In the genomic region with DNA sequence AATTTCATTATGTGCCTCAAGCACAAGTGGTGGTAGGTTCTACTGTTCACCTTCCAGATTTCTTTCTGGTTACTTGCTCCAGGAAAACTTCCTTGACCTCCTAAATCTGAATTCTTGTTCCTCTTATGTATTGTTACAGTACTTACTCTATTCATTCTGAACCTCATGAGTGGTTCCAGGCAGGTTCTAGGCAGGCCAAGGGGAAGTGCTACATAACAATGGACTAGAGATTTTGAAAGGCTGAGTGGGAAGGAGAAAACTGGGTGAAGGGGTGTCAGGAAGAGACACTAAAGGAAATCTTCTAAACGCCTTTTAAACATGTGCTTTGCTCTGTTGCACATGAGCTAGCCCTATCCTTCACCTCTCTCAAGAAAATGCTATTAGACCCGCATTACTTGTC, we compare ENCODE assay signal across 8 cellular contexts. TPM values are rescaled to one million over a fixed set of nuclear protein-coding genes. Genes with fewer than 3 reads are reported as not detected.
DNase-seq lines count a peak whose midpoint lies in the region; ATAC-seq and TF ChIP-seq lines count a peak whose summit lies in the region.

No MANE protein-coding gene starts in this region.

- ATAC-seq in Right ventricle myocardium superior (ENCODE audit: poor library complexity): no peak
- ATAC-seq in activated CD8-positive, alpha-beta T cell treated with anti-CD3 and anti-CD28 coated beads, Interleukin-2, amount 10 ng/mL, durations not matched to agents 7 days and 5 days: no peak
- no peak for ATAC-seq in GM21619 (IDR thresholded peaks at IDR 0.05; ENCODE audit: unreplicated experiment)
- no peak for ATAC-seq in HG03095 (IDR thresholded peaks at IDR 0.05; ENCODE audit: unreplicated experiment)

- H3K9me3 ChIP-seq in cardiac muscle cell (ENCODE audit: low read depth) (no peaks in the 10 kb centered on the region), iPS-18a (ENCODE audit: control insufficient read depth, low read depth, low read length) (no peaks in the 10 kb centered on the region), transverse colon (no peaks in the 10 kb centered on the region)

- TF ChIP-seq EP300 in transverse colon (IDR thresholded peaks at IDR 0.05; ENCODE audit: low read depth): no peak

- peak overlapping the region; percentile 89 for H3K4me3 ChIP-seq in cardiac muscle cell
- H3K4me3 ChIP-seq in iPS-18a (ENCODE audit: low read length): peak overlapping the region; percentile 96
- H3K4me3 ChIP-seq in transverse colon: peak overlapping the region in 2 of 4 donors; percentile 94 to 99

- CTCF ChIA-PET in activated CD8-positive, alpha-beta T cell treated with anti-CD3 and anti-CD28 coated beads, Interleukin-2, amount 10 ng/mL, durations not matched to agents 7 days and 5 days (lab: Charles Lee): interaction anchor here (1.3 to 5.2 kb wide), 11 partner anchors 8 to 1267 kb away, joined by 4 to 103 read pairs (median 10); a partner anchor contains a TSS

- peak overlapping the region; percentile 93 for H3K4me3 Mint-ChIP-seq in activated CD8-positive, alpha-beta T cell treated with anti-CD3 and anti-CD28 coated beads, Interleukin-2, amount 10 ng/mL, durations not matched to agents 7 days and 5 days

- no peak overlapping the region for H3K27ac ChIP-seq in cardiac muscle cell
- H3K27ac ChIP-seq in iPS-18a (ENCODE audit: low read length): no peak overlapping the region
- peak overlapping the region in 3 of 4 donors; percentile 92 to 95 (median 95) for H3K27ac ChIP-seq in transverse colon

- 24 to 38% methylated on average over 2 of the region's 2 CpGs for WGBS in transverse colon (ENCODE audit: low coverage in 1 of 2), 2 donors

- peak overlapping the region; percentile 99 for H3K9ac ChIP-seq in iPS-18a (ENCODE audit: low read length)

- DNase-seq in cardiac muscle cell (ENCODE audit: low read depth in 1 of 2, low spot score in 1 of 2): peak in 1 of 2 donors; percentile 12
- DNase-seq in Right ventricle myocardium superior: no peak
- no peak for DNase-seq in activated CD8-positive, alpha-beta T cell treated with anti-CD3 and anti-CD28 coated beads, Interleukin-2, amount 10 ng/mL, durations not matched to agents 7 days and 5 days
- no peak for DNase-seq in transverse colon
- no peak for DNase-seq in NCI-H2081 (lab: John Stamatoyannopoulos, UW)

- H3K4me1 ChIP-seq in cardiac muscle cell (ENCODE audit: low read depth) (peaks cover 8% of the 10 kb centered on the region), iPS-18a (ENCODE audit: control insufficient read depth, low read depth, low read length) (peaks cover 5% of the 10 kb centered on the region), transverse colon (peaks cover 11 to 24% (median 18%) of the 10 kb centered on the region in 4 donors)

- POLR2A ChIA-PET in activated CD8-positive, alpha-beta T cell treated with anti-CD3 and anti-CD28 coated beads, Interleukin-2, amount 10 ng/mL, durations not matched to agents 7 days and 5 days (lab: Charles Lee): interaction anchor here (0.6 to 2.1 kb wide), 2 partner anchors 74 to 629 kb away, joined by 3 to 11 read pairs; a partner anchor contains a TSS

- TF ChIP-seq CTCF in cardiac muscle cell (IDR thresholded peaks at IDR 0.05; ENCODE audit: low read depth, low read length) (no peak), transverse colon (IDR thresholded peaks at IDR 0.05) (no peak)

- H3K9me3 Mint-ChIP-seq in activated CD8-positive, alpha-beta T cell treated with anti-CD3 and anti-CD28 coated beads, Interleukin-2, amount 10 ng/mL, durations not matched to agents 7 days and 5 days (ENCODE audit: insufficient read depth): no peaks in the 10 kb centered on the region

- TF ChIP-seq POLR2A in transverse colon (IDR thresholded peaks at IDR 0.05): no peak

- in situ Hi-C loops in transverse colon (cut with MboI; ENCODE audit: low pct_ligation_motif_present in 1 of 4, low pct_unique_long_range_greater_than_20kb in 1 of 4, low sequenced_read_pairs in 3 of 4): loop anchor here in 3 of 4 donors (10.0 to 25.0 kb wide), 3 partner anchors 158 to 1271 kb away; a partner anchor contains a TSS

- no peaks in the 10 kb centered on the region for H3K27me3 ChIP-seq in cardiac muscle cell
- H3K27me3 ChIP-seq in iPS-18a (ENCODE audit: control insufficient read depth, insufficient read depth, low read length): no peaks in the 10 kb centered on the region
- no peaks in the 10 kb centered on the region for H3K27me3 ChIP-seq in transverse colon

- H3K36me3 Mint-ChIP-seq in activated CD8-positive, alpha-beta T cell treated with anti-CD3 and anti-CD28 coated beads, Interleukin-2, amount 10 ng/mL, durations not matched to agents 7 days and 5 days (ENCODE audit: low read depth): peaks cover 33% of the 10 kb centered on the region

- peaks cover 20% of the 10 kb centered on the region for H3K4me1 Mint-ChIP-seq in activated CD8-positive, alpha-beta T cell treated with anti-CD3 and anti-CD28 coated beads, Interleukin-2, amount 10 ng/mL, durations not matched to agents 7 days and 5 days (ENCODE audit: low read depth)

- no peaks in the 10 kb centered on the region for H3K27me3 Mint-ChIP-seq in activated CD8-positive, alpha-beta T cell treated with anti-CD3 and anti-CD28 coated beads, Interleukin-2, amount 10 ng/mL, durations not matched to agents 7 days and 5 days (ENCODE audit: low read depth)

- intact Hi-C loops in Right ventricle myocardium superior (cut with DNase I) (no loop called here), transverse colon (cut with DNase I; ENCODE audit: low total_unique reads) (no loop called here)

- H3K36me3 ChIP-seq in cardiac muscle cell: peaks cover 24% of the 10 kb centered on the region
- peaks cover 45% of the 10 kb centered on the region for H3K36me3 ChIP-seq in iPS-18a (ENCODE audit: control insufficient read depth, low read depth, low read length)
- peaks cover 0 to 17% (median 7%) of the 10 kb centered on the region in 4 donors for H3K36me3 ChIP-seq in transverse colon

- H3K27ac Mint-ChIP-seq in activated CD8-positive, alpha-beta T cell treated with anti-CD3 and anti-CD28 coated beads, Interleukin-2, amount 10 ng/mL, durations not matched to agents 7 days and 5 days: peak overlapping the region; percentile 76

RNA-seq across cellular contexts. Expression of a gene that starts 1.6 kb away (rescaled TPM):
- total RNA-seq in cardiac muscle cell: 31.6 and 39.9 TPM in 2 replicates
- polyA plus RNA-seq in cardiac muscle cell: 33.4 and 44.1 TPM in 2 replicates
- total RNA-seq in Right ventricle myocardium superior: 7.8 TPM
- total RNA-seq in activated CD8-positive, alpha-beta T cell treated with anti-CD3 and anti-CD28 coated beads, Interleukin-2, amount 10 ng/mL, durations not matched to agents 7 days and 5 days: 10 to 100 TPM; 19.4 to 20.2 TPM
- total RNA-seq in transverse colon: 10 to 100 TPM in 2 of 4 donors, 1 to 10 TPM in 2; 1.5 to 19.9 (median 10.5) TPM

Comparison
In these comparisons a context has a peak if more than half of its experiments do, and no peak if none do; other contexts are left out.
1. H3K27ac ChIP-seq: peak in transverse colon (3 of 4); none in cardiac muscle cell (single experiment) and iPS-18a (single experiment).